1 cellular context compared by ENCODE assay signal in genomic region chr7:74412061-74412460, GRCh38.
TF ChIP-seq lines count a peak whose summit lies in the region.

No MANE protein-coding gene starts in this region.

TF ChIP-seq in SK-N-SH treated with all-trans-retinoic acid at 6 μM for 48 hours, 23 proteins besides CTCF, POLR2A, EP300 and RAD21 (continued from another document):
- no peak for TF ChIP-seq CSRNP3 (CRISPR knock-in tag; IDR thresholded peaks at IDR 0.05)
- no peak for TF ChIP-seq TCF4 (CRISPR knock-in tag; IDR thresholded peaks at IDR 0.05; ENCODE audit: borderline replicate concordance)
- no peak for TF ChIP-seq ZNF8 (CRISPR knock-in tag; IDR thresholded peaks at IDR 0.05)
- TF ChIP-seq OSR1 (CRISPR knock-in tag; IDR thresholded peaks at IDR 0.05): no peak
- no peak for TF ChIP-seq ZFP30 (CRISPR knock-in tag; IDR thresholded peaks at IDR 0.05)
